1 cellular context compared by ENCODE assay signal in genomic region chrX:116281106-116281505, GRCh38.
TF ChIP-seq lines count a peak whose summit lies in the region.

No MANE protein-coding gene starts in this region.

TF ChIP-seq in GM23338, 12 proteins besides CTCF, POLR2A, EP300 and RAD21 (continued from another document):
- TF ChIP-seq, protein P1, sequence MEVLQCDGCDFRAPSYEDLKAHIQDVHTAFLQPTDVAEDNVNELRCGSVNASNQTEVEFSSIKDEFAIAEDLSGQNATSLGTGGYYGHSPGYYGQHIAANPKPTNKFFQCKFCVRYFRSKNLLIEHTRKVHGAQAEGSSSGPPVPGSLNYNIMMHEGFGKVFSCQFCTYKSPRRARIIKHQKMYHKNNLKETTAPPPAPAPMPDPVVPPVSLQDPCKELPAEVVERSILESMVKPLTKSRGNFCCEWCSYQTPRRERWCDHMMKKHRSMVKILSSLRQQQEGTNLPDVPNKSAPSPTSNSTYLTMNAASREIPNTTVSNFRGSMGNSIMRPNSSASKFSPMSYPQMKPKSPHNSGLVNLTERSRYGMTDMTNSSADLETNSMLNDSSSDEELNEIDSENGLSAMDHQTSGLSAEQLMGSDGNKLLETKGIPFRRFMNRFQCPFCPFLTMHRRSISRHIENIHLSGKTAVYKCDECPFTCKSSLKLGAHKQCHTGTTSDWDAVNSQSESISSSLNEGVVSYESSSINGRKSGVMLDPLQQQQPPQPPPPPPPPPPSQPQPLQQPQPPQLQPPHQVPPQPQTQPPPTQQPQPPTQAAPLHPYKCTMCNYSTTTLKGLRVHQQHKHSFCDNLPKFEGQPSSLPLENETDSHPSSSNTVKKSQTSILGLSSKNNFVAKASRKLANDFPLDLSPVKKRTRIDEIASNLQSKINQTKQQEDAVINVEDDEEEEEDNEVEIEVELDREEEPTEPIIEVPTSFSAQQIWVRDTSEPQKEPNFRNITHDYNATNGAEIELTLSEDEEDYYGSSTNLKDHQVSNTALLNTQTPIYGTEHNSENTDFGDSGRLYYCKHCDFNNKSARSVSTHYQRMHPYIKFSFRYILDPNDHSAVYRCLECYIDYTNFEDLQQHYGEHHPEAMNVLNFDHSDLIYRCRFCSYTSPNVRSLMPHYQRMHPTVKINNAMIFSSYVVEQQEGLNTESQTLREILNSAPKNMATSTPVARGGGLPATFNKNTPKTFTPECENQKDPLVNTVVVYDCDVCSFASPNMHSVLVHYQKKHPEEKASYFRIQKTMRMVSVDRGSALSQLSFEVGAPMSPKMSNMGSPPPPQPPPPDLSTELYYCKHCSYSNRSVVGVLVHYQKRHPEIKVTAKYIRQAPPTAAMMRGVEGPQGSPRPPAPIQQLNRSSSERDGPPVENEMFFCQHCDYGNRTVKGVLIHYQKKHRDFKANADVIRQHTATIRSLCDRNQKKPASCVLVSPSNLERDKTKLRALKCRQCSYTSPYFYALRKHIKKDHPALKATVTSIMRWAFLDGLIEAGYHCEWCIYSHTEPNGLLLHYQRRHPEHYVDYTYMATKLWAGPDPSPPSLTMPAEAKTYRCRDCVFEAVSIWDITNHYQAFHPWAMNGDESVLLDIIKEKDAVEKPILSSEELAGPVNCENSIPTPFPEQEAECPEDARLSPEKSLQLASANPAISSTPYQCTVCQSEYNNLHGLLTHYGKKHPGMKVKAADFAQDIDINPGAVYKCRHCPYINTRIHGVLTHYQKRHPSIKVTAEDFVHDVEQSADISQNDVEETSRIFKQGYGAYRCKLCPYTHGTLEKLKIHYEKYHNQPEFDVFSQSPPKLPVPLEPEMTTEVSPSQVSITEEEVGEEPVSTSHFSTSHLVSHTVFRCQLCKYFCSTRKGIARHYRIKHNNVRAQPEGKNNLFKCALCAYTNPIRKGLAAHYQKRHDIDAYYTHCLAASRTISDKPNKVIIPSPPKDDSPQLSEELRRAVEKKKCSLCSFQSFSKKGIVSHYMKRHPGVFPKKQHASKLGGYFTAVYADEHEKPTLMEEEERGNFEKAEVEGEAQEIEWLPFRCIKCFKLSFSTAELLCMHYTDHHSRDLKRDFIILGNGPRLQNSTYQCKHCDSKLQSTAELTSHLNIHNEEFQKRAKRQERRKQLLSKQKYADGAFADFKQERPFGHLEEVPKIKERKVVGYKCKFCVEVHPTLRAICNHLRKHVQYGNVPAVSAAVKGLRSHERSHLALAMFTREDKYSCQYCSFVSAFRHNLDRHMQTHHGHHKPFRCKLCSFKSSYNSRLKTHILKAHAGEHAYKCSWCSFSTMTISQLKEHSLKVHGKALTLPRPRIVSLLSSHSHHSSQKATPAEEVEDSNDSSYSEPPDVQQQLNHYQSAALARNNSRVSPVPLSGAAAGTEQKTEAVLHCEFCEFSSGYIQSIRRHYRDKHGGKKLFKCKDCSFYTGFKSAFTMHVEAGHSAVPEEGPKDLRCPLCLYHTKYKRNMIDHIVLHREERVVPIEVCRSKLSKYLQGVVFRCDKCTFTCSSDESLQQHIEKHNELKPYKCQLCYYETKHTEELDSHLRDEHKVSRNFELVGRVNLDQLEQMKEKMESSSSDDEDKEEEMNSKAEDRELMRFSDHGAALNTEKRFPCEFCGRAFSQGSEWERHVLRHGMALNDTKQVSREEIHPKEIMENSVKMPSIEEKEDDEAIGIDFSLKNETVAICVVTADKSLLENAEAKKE (CRISPR knock-in tag; IDR thresholded peaks at IDR 0.05), result no peak
- no peak for TF ChIP-seq EZH2 (IDR thresholded peaks at IDR 0.05; ENCODE audit: low read depth, unreplicated experiment)
- no peak for TF ChIP-seq NANOG (IDR thresholded peaks at IDR 0.05; ENCODE audit: borderline replicate concordance)
